In genomic region chr10:133346413-133346812, GRCh38 we compare ENCODE assay signal across 1 cellular context.
TF ChIP-seq lines count a peak whose summit lies in the region.

No MANE protein-coding gene starts in this region.

TF ChIP-seq in GM23338, 12 proteins besides CTCF, POLR2A, EP300 and RAD21:
- TF ChIP-seq ZNF331 (CRISPR knock-in tag; IDR thresholded peaks at IDR 0.05; ENCODE audit: low read depth) (no peak), REST (IDR thresholded peaks at IDR 0.05; ENCODE audit: unreplicated experiment) (no peak), POLR2AphosphoS5 (IDR thresholded peaks at IDR 0.05; ENCODE audit: low read depth) (no peak), CREB1 (CRISPR knock-in tag; IDR thresholded peaks at IDR 0.05; ENCODE audit: low read depth) (no peak), ZNF462 (CRISPR knock-in tag; IDR thresholded peaks at IDR 0.05) (no peak), EZH2phosphoT487 (IDR thresholded peaks at IDR 0.05; ENCODE audit: unreplicated experiment) (no peak), ETS1 (IDR thresholded peaks at IDR 0.05) (no peak), ZNF114 (CRISPR knock-in tag; IDR thresholded peaks at IDR 0.05) (no peak), EZH2 (IDR thresholded peaks at IDR 0.05; ENCODE audit: low read depth, unreplicated experiment) (no peak), STAT1 (IDR thresholded peaks at IDR 0.05; ENCODE audit: unreplicated experiment) (no peak), NANOG (IDR thresholded peaks at IDR 0.05; ENCODE audit: borderline replicate concordance) (no peak), JUNB (IDR thresholded peaks at IDR 0.05; ENCODE audit: unreplicated experiment) (no peak)
TF ChIP-seq in GM23338: peak in this region for 0.
